In genomic region chr9:129080312-129080607, GRCh38 we compare ENCODE assay signal across 1 cellular context.
TF ChIP-seq lines count a peak whose summit lies in the region.

No MANE protein-coding gene starts in this region.

TF ChIP-seq in HEK293, 187 proteins besides CTCF, POLR2A, EP300 and RAD21 (continued from another document):
- TF ChIP-seq ZBTB10 (tag by site-specific recombination; IDR thresholded peaks at IDR 0.05) (no peak), ZNF335 (tag by site-specific recombination; conservative IDR thresholded peaks at IDR 0.05) (peak; percentile 91), ZSCAN23 (tag by site-specific recombination; IDR thresholded peaks at IDR 0.05) (no peak), ZNF394 (tag by site-specific recombination; IDR thresholded peaks at IDR 0.05; ENCODE audit: borderline replicate concordance) (peak; percentile 39; the same call in 1 of the 2 replicates), ZNF211 (tag by site-specific recombination; IDR thresholded peaks at IDR 0.05; ENCODE audit: low read depth) (no peak), ZNF423 (tag by site-specific recombination; IDR thresholded peaks at IDR 0.05) (0 out of 2 replicates have a peak, but pooled peaks have one; percentile 31), ZNF777 (tag by site-specific recombination; IDR thresholded peaks at IDR 0.05; ENCODE audit: borderline replicate concordance) (no peak), ZNF610 (tag by site-specific recombination; IDR thresholded peaks at IDR 0.05; ENCODE audit: borderline replicate concordance) (0 out of 2 replicates have a peak, but pooled peaks have one; percentile 32), ZSCAN30 (tag by site-specific recombination; IDR thresholded peaks at IDR 0.05) (peak; percentile 48; the same call in 1 of the 2 replicates), ZNF660 (tag by site-specific recombination; IDR thresholded peaks at IDR 0.05) (0 out of 2 replicates have a peak, but pooled peaks have one; percentile 40)
